ENCODE assay signal across 11 cellular contexts in the genomic region with DNA sequence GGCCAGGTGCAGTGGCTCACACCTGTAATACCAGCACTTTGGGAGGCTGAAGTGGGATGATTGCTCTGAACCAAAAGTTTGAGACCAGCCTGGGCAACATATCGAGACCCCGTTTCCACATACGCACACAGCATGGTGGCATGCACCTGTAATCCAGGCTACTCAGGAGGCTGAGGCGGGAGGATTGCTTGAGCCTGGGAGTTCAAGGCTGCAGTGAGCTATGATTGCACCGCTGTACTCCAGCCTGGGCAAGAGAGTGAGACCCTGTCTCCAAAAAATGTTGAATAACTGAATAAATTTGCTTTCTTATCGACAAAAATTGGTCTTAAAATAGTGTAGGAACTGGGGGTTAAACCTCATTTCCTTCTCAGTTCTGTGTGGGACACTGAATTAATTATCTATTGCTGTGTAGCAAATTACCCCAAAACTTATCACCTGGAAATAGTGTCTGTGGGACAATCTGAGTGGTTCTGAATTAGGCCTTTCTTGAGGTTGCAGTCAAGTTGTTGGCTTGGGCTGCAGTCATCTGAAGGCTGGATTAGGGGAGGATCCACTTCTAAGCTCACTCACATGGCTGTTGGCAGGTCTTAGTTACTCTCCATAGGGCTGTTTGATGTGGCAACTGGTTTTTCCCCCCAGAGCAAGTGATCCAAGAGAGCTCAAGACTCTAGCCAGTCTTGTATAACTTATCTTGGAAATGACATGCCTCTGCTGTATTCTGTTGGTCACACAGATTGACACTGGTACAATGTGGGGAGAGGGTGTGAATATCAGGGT. TPM values are rescaled to one million over a fixed set of nuclear protein-coding genes. Genes with fewer than 3 reads are reported as not detected.
DNase-seq lines count a peak whose midpoint lies in the region; ATAC-seq, FAIRE-seq and TF ChIP-seq lines count a peak whose summit lies in the region.
"Had no signal": no experiment of that assay in that cellular context is flagged by ENCODE, and none has a peak within 500 bp of the region (broad histone marks: within the 10 kb centered on the region; RNA-seq: fewer than 3 reads in every experiment).

No MANE protein-coding gene starts in this region.

- H3K4me1 ChIP-seq in kidney (ENCODE audit: control insufficient read depth in 1 of 2, insufficient read depth in 1 of 2, low read depth in 1 of 2, low read length in 2 of 2) (peaks cover 9 to 22% of the 10 kb centered on the region in 2 donors), tibial artery (peaks cover 0 to 58% (median 40%) of the 10 kb centered on the region in 4 donors), neuronal stem cell (ENCODE audit: control insufficient read depth in 2 of 2, insufficient read depth in 1 of 2, low read depth in 1 of 2, low read length in 2 of 2) (peaks cover 0 to 11% of the 10 kb centered on the region in 2 donors)

- no peak overlapping the region for H4K8ac ChIP-seq in neuronal stem cell (ENCODE audit: low read depth, low read length)

- no peak overlapping the region for H2BK15ac ChIP-seq in neuronal stem cell (ENCODE audit: low read length)

- no peaks in the 10 kb centered on the region for H3K9me3 ChIP-seq in kidney (ENCODE audit: control insufficient read depth in 1 of 2, low read length in 2 of 2)
- no peaks in the 10 kb centered on the region for H3K9me3 ChIP-seq in tibial artery
- H3K9me3 ChIP-seq in neuronal stem cell (replicated peaks in 1 of 2; ENCODE audit: control insufficient read depth in 2 of 2, insufficient read depth in 1 of 2, low read depth in 1 of 2, low read length in 2 of 2): no peaks in the 10 kb centered on the region

- no peak overlapping the region for H2BK5ac ChIP-seq in neuronal stem cell (ENCODE audit: low read length)

- H3K4me3 ChIP-seq in kidney (ENCODE audit: low read length in 2 of 2) (peak overlapping the region; percentile 84 to 94), tibial artery (peak overlapping the region in 1 of 2 donors; percentile 97), neuronal stem cell (ENCODE audit: low read length in 2 of 2) (peak overlapping the region in 1 of 2 donors; percentile 64)

- no peak for DNase-seq in activated naive CD4-positive, alpha-beta T cell treated with anti-CD3 and anti-CD28 coated beads, Interleukin-2, amount 10 ng/mL, durations not matched to agents 7 days and 5 days
- no peak for DNase-seq in activated naive CD4-positive, alpha-beta T cell (lab: John Stamatoyannopoulos, UW)
- DNase-seq in activated CD8-positive, alpha-beta T cell treated with anti-CD3 and anti-CD28 coated beads for 36 hours: peak; percentile 47
- DNase-seq in kidney (no peak), tibial artery (no peak), left colon (no peak), neuronal stem cell (ENCODE audit: low spot score) (no peak)
- DNase-seq: COR-L47 had no signal

- no CpG with 5 or more reads among the region's 6 CpGs for WGBS in neuronal stem cell (ENCODE audit: extremely low coverage in 2 of 2, insufficient read length in 2 of 2, insufficient replicate concordance in 1 of 2), 2 donors

- no peaks in the 10 kb centered on the region for H3K36me3 ChIP-seq in kidney (ENCODE audit: control insufficient read depth in 1 of 2, insufficient read depth in 2 of 2, low read length in 2 of 2)
- no peaks in the 10 kb centered on the region for H3K36me3 ChIP-seq in tibial artery
- H3K36me3 ChIP-seq in neuronal stem cell (replicated peaks in 1 of 2; ENCODE audit: control insufficient read depth in 2 of 2, insufficient read depth in 2 of 2, low read length in 2 of 2): no peaks in the 10 kb centered on the region

- H3K9me3 Mint-ChIP-seq in activated naive CD4-positive, alpha-beta T cell treated with anti-CD3 and anti-CD28 coated beads, Interleukin-2, amount 10 ng/mL, durations not matched to agents 7 days and 5 days: no peaks in the 10 kb centered on the region
- no peaks in the 10 kb centered on the region for H3K9me3 Mint-ChIP-seq in activated CD8-positive, alpha-beta T cell treated with anti-CD3 and anti-CD28 coated beads for 36 hours

- intact Hi-C loops in activated CD8-positive, alpha-beta T cell treated with anti-CD3 and anti-CD28 coated beads for 36 hours (cut with micrococcal nuclease): loop anchor here (5.0 kb wide), 2 partner anchors 35 to 40 kb away; a partner anchor contains a TSS
- intact Hi-C loops in kidney (cut with DNase I): no loop called here
- intact Hi-C loops in tibial artery (cut with DNase I; ENCODE audit: low total_unique reads): no loop called here
- intact Hi-C loops in left colon (cut with DNase I, micrococcal nuclease): no loop called here

- FAIRE-seq in kidney (lab: Jason Lieb, UNC): no peak
- FAIRE-seq: GM18507 had no signal

- H3K27ac Mint-ChIP-seq in activated naive CD4-positive, alpha-beta T cell treated with anti-CD3 and anti-CD28 coated beads, Interleukin-2, amount 10 ng/mL, durations not matched to agents 7 days and 5 days: peak overlapping the region; percentile 19
- H3K27ac Mint-ChIP-seq in activated CD8-positive, alpha-beta T cell treated with anti-CD3 and anti-CD28 coated beads for 36 hours: no peak overlapping the region

- H3K4me2 ChIP-seq in neuronal stem cell (ENCODE audit: insufficient read depth, low read length, poor library complexity, severe bottlenecking): no peak overlapping the region

- POLR2A ChIA-PET in activated CD8-positive, alpha-beta T cell treated with anti-CD3 and anti-CD28 coated beads for 36 hours (lab: Charles Lee): interaction anchor here (0.7 kb wide), 1 partner anchor 34 kb away, joined by 3 read pairs; a partner anchor contains a TSS

- no peak overlapping the region for H3K14ac ChIP-seq in neuronal stem cell (ENCODE audit: low read length)

- no peak overlapping the region for H3K4ac ChIP-seq in neuronal stem cell (ENCODE audit: low read length)

- peaks cover 79% of the 10 kb centered on the region for H3K4me1 Mint-ChIP-seq in activated naive CD4-positive, alpha-beta T cell treated with anti-CD3 and anti-CD28 coated beads, Interleukin-2, amount 10 ng/mL, durations not matched to agents 7 days and 5 days
- H3K4me1 Mint-ChIP-seq in activated CD8-positive, alpha-beta T cell treated with anti-CD3 and anti-CD28 coated beads for 36 hours (ENCODE audit: low read depth): peaks cover 78% of the 10 kb centered on the region

- no peak for ATAC-seq in activated CD8-positive, alpha-beta T cell treated with anti-CD3 and anti-CD28 coated beads for 36 hours
- no peak for ATAC-seq in GM19452 (IDR thresholded peaks at IDR 0.05; ENCODE audit: unreplicated experiment)
- ATAC-seq in left colon: no peak
- ATAC-seq: activated CD4-positive, CD25-positive, alpha-beta regulatory T cell treated with anti-CD3 and anti-CD28 coated beads, Interleukin-2, amount 50 U/mL, for 24 hours had no signal

- no peak overlapping the region for H2AK5ac ChIP-seq in neuronal stem cell (ENCODE audit: low read depth, low read length)

- H3K18ac ChIP-seq in neuronal stem cell (ENCODE audit: low read length): no peak overlapping the region

- H3K9ac ChIP-seq in kidney (ENCODE audit: low read length in 2 of 2) (peak overlapping the region in 1 of 2 donors; percentile 81), neuronal stem cell (ENCODE audit: low read depth, low read length, poor library complexity) (no peak overlapping the region)

- H3K4me3 Mint-ChIP-seq in activated naive CD4-positive, alpha-beta T cell treated with anti-CD3 and anti-CD28 coated beads, Interleukin-2, amount 10 ng/mL, durations not matched to agents 7 days and 5 days: peak overlapping the region; percentile 83
- peak overlapping the region; percentile 38 for H3K4me3 Mint-ChIP-seq in activated CD8-positive, alpha-beta T cell treated with anti-CD3 and anti-CD28 coated beads for 36 hours

- H4K91ac ChIP-seq in neuronal stem cell (ENCODE audit: low read depth, low read length, poor library complexity): no peak overlapping the region

- no peaks in the 10 kb centered on the region for H3K27me3 ChIP-seq in tibial artery
- H3K27me3 ChIP-seq in neuronal stem cell (ENCODE audit: control insufficient read depth in 3 of 3, insufficient read depth in 3 of 3, low read depth in 1 of 3, low read length in 3 of 3): no peaks in the 10 kb centered on the region

- peaks cover 2% of the 10 kb centered on the region for H3K79me1 ChIP-seq in neuronal stem cell (ENCODE audit: low read depth, low read length)

- no peak overlapping the region for H2BK120ac ChIP-seq in neuronal stem cell (ENCODE audit: low read depth, low read length)

- H3K36me3 Mint-ChIP-seq in activated naive CD4-positive, alpha-beta T cell treated with anti-CD3 and anti-CD28 coated beads, Interleukin-2, amount 10 ng/mL, durations not matched to agents 7 days and 5 days: peaks cover 20% of the 10 kb centered on the region
- H3K36me3 Mint-ChIP-seq in activated CD8-positive, alpha-beta T cell treated with anti-CD3 and anti-CD28 coated beads for 36 hours (ENCODE audit: low read depth): no peaks in the 10 kb centered on the region

- H3K27me3 Mint-ChIP-seq in activated naive CD4-positive, alpha-beta T cell treated with anti-CD3 and anti-CD28 coated beads, Interleukin-2, amount 10 ng/mL, durations not matched to agents 7 days and 5 days: peaks cover 5% of the 10 kb centered on the region
- no peaks in the 10 kb centered on the region for H3K27me3 Mint-ChIP-seq in activated CD8-positive, alpha-beta T cell treated with anti-CD3 and anti-CD28 coated beads for 36 hours

- H2BK12ac ChIP-seq in neuronal stem cell (ENCODE audit: low read length): no peak overlapping the region

- CTCF ChIA-PET in activated naive CD4-positive, alpha-beta T cell treated with anti-CD3 and anti-CD28 coated beads, Interleukin-2, amount 10 ng/mL, durations not matched to agents 7 days and 5 days (lab: Charles Lee): interaction anchor here (0.6 to 1.5 kb wide), 2 partner anchors 29 to 34 kb away, joined by 3 to 5 read pairs; a partner anchor contains a TSS
- CTCF ChIA-PET in activated CD8-positive, alpha-beta T cell treated with anti-CD3 and anti-CD28 coated beads for 36 hours (lab: Charles Lee): interaction anchor here (1.1 to 1.5 kb wide), 3 partner anchors 41 to 373 kb away, joined by 3 to 6 read pairs (median 5); no protein-coding TSS in a partner anchor

- no peak for TF ChIP-seq CTCF in activated CD8-positive, alpha-beta T cell treated with anti-CD3 and anti-CD28 coated beads for 36 hours (IDR thresholded peaks at IDR 0.05)
- no peak for TF ChIP-seq CTCF in kidney (IDR thresholded peaks at IDR 0.05; ENCODE audit: borderline replicate concordance, extremely low read depth, insufficient read depth)
- no peak for TF ChIP-seq CTCF in tibial artery (IDR thresholded peaks at IDR 0.05)

- H3K27ac ChIP-seq in kidney (ENCODE audit: low read depth in 2 of 2, low read length in 2 of 2) (peak overlapping the region; percentile 26 to 87), tibial artery (peak overlapping the region; percentile 83 to 92), neuronal stem cell (replicated peaks; ENCODE audit: low read length) (no peak overlapping the region)

- no peak overlapping the region for H3K23ac ChIP-seq in neuronal stem cell (ENCODE audit: low read depth, low read length, poor library complexity)

- H2AFZ ChIP-seq in neuronal stem cell (ENCODE audit: low read length): no peak overlapping the region

RNA-seq across cellular contexts. Expression of a gene that starts 2.0 kb away (rescaled TPM):
- 1 to 10 TPM; 3.8 to 3.9 TPM for total RNA-seq in activated CD8-positive, alpha-beta T cell treated with anti-CD3 and anti-CD28 coated beads for 36 hours
- total RNA-seq in kidney (22.9 TPM), left colon (10 to 100 TPM; 30.7 to 35.3 TPM)
- 7.9 TPM for polyA plus RNA-seq in kidney (ENCODE audit: insufficient read depth, low read depth, low replicate concordance)
- polyA plus RNA-seq in neuronal stem cell (2013, experiment 1 of 2): 7.6 TPM
- 7.6 TPM for polyA plus RNA-seq in neuronal stem cell (2013, experiment 2 of 2)

RNA-seq across cellular contexts. Expression of a gene that starts 34.6 kb away (rescaled TPM):
- total RNA-seq in activated CD8-positive, alpha-beta T cell treated with anti-CD3 and anti-CD28 coated beads for 36 hours: 10 to 100 TPM; 28.9 to 31.0 TPM
- 25.7 TPM for total RNA-seq in kidney
- 14.5 TPM for polyA plus RNA-seq in kidney (ENCODE audit: insufficient read depth, low read depth, low replicate concordance)
- total RNA-seq in left colon: 10 to 100 TPM; 27.3 to 31.9 TPM
- 21.2 TPM for polyA plus RNA-seq in neuronal stem cell (2013, experiment 1 of 2)
- 22.1 TPM for polyA plus RNA-seq in neuronal stem cell (2013, experiment 2 of 2)
